8 cellular contexts compared by ENCODE assay signal in genomic region chr16:84952335-84953050, GRCh38. TPM values are rescaled to one million over a fixed set of nuclear protein-coding genes. Genes with fewer than 3 reads are reported as not detected.
DNase-seq lines count a peak whose midpoint lies in the region; ATAC-seq and TF ChIP-seq lines count a peak whose summit lies in the region.

No MANE protein-coding gene starts in this region.

- H3K9me3 Mint-ChIP-seq in T-cell, result no peaks in the 10 kb centered on the region

- H3K27me3 ChIP-seq in right atrium auricular region, result no peaks in the 10 kb centered on the region

- POLR2A ChIA-PET in T-cell (lab: Charles Lee), result no interaction called here

- ATAC-seq in T-cell (replicated peaks in 1 of 4), result peak; percentile 76 to 85 (median 82)
- no peak for ATAC-seq in GM21737 (IDR thresholded peaks at IDR 0.05; ENCODE audit: unreplicated experiment)

- H3K9me3 ChIP-seq in right atrium auricular region, result no peaks in the 10 kb centered on the region

- TF ChIP-seq CTCF in GM20000 (IDR thresholded peaks at IDR 0.05; ENCODE audit: extremely low read depth, missing control alignments), result peak; percentile 75
- peak; percentile 92 to 93 for TF ChIP-seq CTCF in right atrium auricular region (IDR thresholded peaks at IDR 0.05)

- no peaks in the 10 kb centered on the region for H3K36me3 ChIP-seq in right atrium auricular region

- H3K27me3 Mint-ChIP-seq in T-cell, result peaks cover 3 to 4% of the 10 kb centered on the region in 2 donors

- peaks cover 0 to 21% of the 10 kb centered on the region in 2 donors for H3K4me1 ChIP-seq in right atrium auricular region

- CTCF ChIA-PET in T-cell (lab: Charles Lee), result interaction anchor here (0.6 to 3.8 kb wide), 17 partner anchors 16 to 214 kb away, joined by 3 to 42 read pairs (median 4); no protein-coding TSS in a partner anchor

- H3K27ac Mint-ChIP-seq in T-cell, result no peak overlapping the region

- no peak overlapping the region for H3K4me3 ChIP-seq in right atrium auricular region

- DNase-seq in Ammon's horn (ENCODE audit: low spot score), result peak; percentile 91
- DNase-seq in GM20000 (ENCODE audit: low spot score), result peak; percentile 84
- peak; percentile 25 for DNase-seq in NCI-H128 (lab: John Stamatoyannopoulos, UW; ENCODE audit: unreplicated experiment)
- DNase-seq in T-cell, result peak; percentile 17 to 72 (median 56)
- DNase-seq in amniotic stem cell (lab: John Stamatoyannopoulos, UW), result peak; percentile 41
- peak; percentile 89 for DNase-seq in right atrium auricular region (ENCODE audit: low spot score)
- peak; percentile 89 for DNase-seq in retina

- H3K4me1 Mint-ChIP-seq in T-cell, result peaks cover 0 to 9% (median 7%) of the 10 kb centered on the region in 3 donors

- H3K4me3 Mint-ChIP-seq in T-cell, result no peak overlapping the region

- H3K27ac ChIP-seq in right atrium auricular region, result peak overlapping the region; percentile 32 to 63

- no peaks in the 10 kb centered on the region for H3K36me3 Mint-ChIP-seq in T-cell

RNA-seq across cellular contexts. Expression of gene ZDHHC7, which starts 58.8 kb away (rescaled TPM):
- 10 to 100 TPM; 33.5 to 43.9 (median 38.7) TPM for total RNA-seq in T-cell
- 10 to 100 TPM; 36.0 to 48.7 TPM for total RNA-seq in right atrium auricular region

Comparison
In these comparisons a context has a peak if more than half of its experiments do, and no peak if none do; other contexts are left out.
1. DNase-seq: peak in every context shown above with its lines; median percentile 91 in Ammon's horn; 89 in right atrium auricular region; 89 in retina; 84 in GM20000; 56 in T-cell; 41 in amniotic stem cell; 25 in NCI-H128.